In the genomic region with DNA sequence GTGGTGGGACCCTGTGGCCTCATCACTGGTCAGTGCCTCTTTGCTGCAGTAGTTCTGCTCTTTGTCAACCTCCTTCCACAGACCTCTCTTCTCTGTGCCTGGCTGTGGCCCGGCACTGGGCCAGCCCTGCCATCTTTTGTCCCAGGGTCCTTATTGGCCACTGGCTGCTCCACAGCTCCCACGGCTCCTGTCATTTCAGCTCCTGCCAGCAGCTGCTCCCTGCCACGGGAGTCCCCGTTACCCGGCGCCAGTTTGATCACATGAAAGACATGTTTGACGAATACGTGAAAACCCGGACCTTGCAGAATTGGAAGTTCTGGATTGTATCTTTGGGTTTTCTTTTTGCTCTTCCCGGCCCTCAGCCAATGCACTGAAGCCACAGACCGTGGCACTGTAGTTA, we compare ENCODE assay signal across 22 cellular contexts.
"Had no signal": no experiment of that assay in that cellular context is flagged by ENCODE, and none has a peak within 500 bp of the region (broad histone marks: within the 10 kb centered on the region; RNA-seq: fewer than 3 reads in every experiment).

No MANE protein-coding gene starts in this region.

- H3K4me1 Mint-ChIP-seq: nephron; stimulated activated effector memory CD8-positive, alpha-beta T cell treated with anti-CD3 and anti-CD28 coated beads, Interleukin-12 subunit alpha, Interleukin-12 subunit beta, amount 100 ng/mL, for 72 hours; stimulated activated naive CD8-positive, alpha-beta T cell treated with anti-CD3 and anti-CD28 coated beads, Interleukin-15, amount 100 ng/mL, for 72 hours had no signal

- H3K27me3 Mint-ChIP-seq: activated CD4-positive, alpha-beta memory T cell treated with anti-CD3 and anti-CD28 coated beads for 36 hours; dendritic cell treated with granulocyte-macrophage colony-stimulating factor and Interleukin-4, amounts not matched to agents 40 ng/mL and 50 ng/mL, for 4 days; stimulated activated naive CD8-positive, alpha-beta T cell treated with anti-CD3 and anti-CD28 coated beads, Interleukin-15, amount 100 ng/mL, for 72 hours had no signal

- H3K4me3 Mint-ChIP-seq: activated CD4-positive, alpha-beta memory T cell treated with anti-CD3 and anti-CD28 coated beads for 36 hours; activated T-helper 1 cell treated with anti-CD3 and anti-CD28 coated beads, Interleukin-12 subunit alpha, Interleukin-12 subunit beta, Interleukin-2, Interleukin-4 antibody, amounts not matched to agents 30 ng/mL and 10 ng/mL and 1 ng/mL, durations not matched to agents 14 hours and 24 hours and 36 hours; dendritic cell treated with granulocyte-macrophage colony-stimulating factor and Interleukin-4, amounts not matched to agents 40 ng/mL and 50 ng/mL, for 4 days; nephron; stimulated activated effector memory CD8-positive, alpha-beta T cell treated with anti-CD3 and anti-CD28 coated beads, Interleukin-12 subunit alpha, Interleukin-12 subunit beta, amount 100 ng/mL, for 72 hours; T-helper 2 cell treated with Interferon-gamma antibody and Interleukin-4, amounts not matched to agents 5 μg/mL and 100 μg/mL, for 36 hours had no signal

- DNase-seq: activated CD4-positive, alpha-beta memory T cell treated with anti-CD3 and anti-CD28 coated beads for 36 hours; activated CD4-positive, alpha-beta T cell treated with anti-CD3 and anti-CD28 coated beads for 4 hours; activated CD4-positive, CD25-positive, alpha-beta regulatory T cell; activated CD8-positive, alpha-beta memory T cell treated with anti-CD3 and anti-CD28 coated beads, Interleukin-2, amount 50 U/mL, for 4 hours; activated gamma-delta T cell; activated naive CD4-positive, alpha-beta T cell treated with anti-CD3 and anti-CD28 coated beads, Interleukin-2, amount 50 U/mL, for 16 hours; activated T-cell treated with anti-CD3 and anti-CD28 coated beads, Interleukin-2, amount 50 U/mL, for 1 hour; amniotic stem cell; brain microvascular endothelial cell; left cardiac atrium; left ventricle myocardium superior; sigmoid colon; small intestine; stimulated activated CD4-positive, alpha-beta T cell treated with anti-CD3 and anti-CD28 coated beads, Interleukin-4, amount 100 ng/mL, for 24 hours; stimulated activated naive CD8-positive, alpha-beta T cell treated with anti-CD3 and anti-CD28 coated beads, Interleukin-15, amount 100 ng/mL, for 72 hours; T-helper 1 cell; upper lobe of left lung had no signal

- H3K27ac Mint-ChIP-seq: activated CD4-positive, alpha-beta memory T cell treated with anti-CD3 and anti-CD28 coated beads for 36 hours; activated T-helper 1 cell treated with anti-CD3 and anti-CD28 coated beads, Interleukin-12 subunit alpha, Interleukin-12 subunit beta, Interleukin-2, Interleukin-4 antibody, amounts not matched to agents 30 ng/mL and 10 ng/mL and 1 ng/mL, durations not matched to agents 14 hours and 24 hours and 36 hours; dendritic cell treated with granulocyte-macrophage colony-stimulating factor and Interleukin-4, amounts not matched to agents 40 ng/mL and 50 ng/mL, for 4 days; nephron; stimulated activated effector memory CD8-positive, alpha-beta T cell treated with anti-CD3 and anti-CD28 coated beads, Interleukin-12 subunit alpha, Interleukin-12 subunit beta, amount 100 ng/mL, for 72 hours; stimulated activated naive CD8-positive, alpha-beta T cell treated with anti-CD3 and anti-CD28 coated beads, Interleukin-15, amount 100 ng/mL, for 72 hours; T-helper 2 cell treated with Interferon-gamma antibody and Interleukin-4, amounts not matched to agents 5 μg/mL and 100 μg/mL, for 36 hours had no signal

- H3K9me3 Mint-ChIP-seq: activated CD4-positive, alpha-beta memory T cell treated with anti-CD3 and anti-CD28 coated beads for 36 hours; activated T-helper 1 cell treated with anti-CD3 and anti-CD28 coated beads, Interleukin-12 subunit alpha, Interleukin-12 subunit beta, Interleukin-2, Interleukin-4 antibody, amounts not matched to agents 30 ng/mL and 10 ng/mL and 1 ng/mL, durations not matched to agents 14 hours and 24 hours and 36 hours; dendritic cell treated with granulocyte-macrophage colony-stimulating factor and Interleukin-4, amounts not matched to agents 40 ng/mL and 50 ng/mL, for 4 days; nephron; stimulated activated effector memory CD8-positive, alpha-beta T cell treated with anti-CD3 and anti-CD28 coated beads, Interleukin-12 subunit alpha, Interleukin-12 subunit beta, amount 100 ng/mL, for 72 hours; stimulated activated naive CD8-positive, alpha-beta T cell treated with anti-CD3 and anti-CD28 coated beads, Interleukin-15, amount 100 ng/mL, for 72 hours; T-helper 2 cell treated with Interferon-gamma antibody and Interleukin-4, amounts not matched to agents 5 μg/mL and 100 μg/mL, for 36 hours had no signal

- ATAC-seq: left cardiac atrium; left ventricle myocardium superior; stimulated activated effector memory CD8-positive, alpha-beta T cell treated with anti-CD3 and anti-CD28 coated beads, Interleukin-12 subunit alpha, Interleukin-12 subunit beta, amount 100 ng/mL, for 72 hours; stimulated activated naive CD8-positive, alpha-beta T cell treated with anti-CD3 and anti-CD28 coated beads, Interleukin-15, amount 100 ng/mL, for 72 hours had no signal
